Comparison of ENCODE assay signal across 25 cellular contexts in the genomic region with DNA sequence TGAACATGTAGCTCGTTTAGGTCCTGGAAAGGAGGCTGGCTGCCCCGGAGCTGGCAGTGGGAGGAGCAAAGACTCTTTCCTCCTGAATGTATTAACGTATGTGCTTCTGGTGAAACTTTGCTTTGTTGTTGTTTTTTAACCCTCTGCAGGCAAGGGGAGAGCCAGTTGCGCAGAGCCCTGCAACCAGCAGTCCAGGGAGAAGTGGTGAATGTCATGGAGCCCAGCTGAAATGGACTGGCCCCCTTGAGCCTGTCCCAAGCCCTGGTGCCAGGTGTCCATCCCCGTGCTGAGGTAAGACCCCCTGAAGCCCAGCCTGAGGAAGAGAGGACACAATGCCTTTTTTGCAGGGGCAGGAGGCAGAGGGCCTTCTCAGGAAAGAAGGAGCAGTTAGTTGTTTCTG. TPM values are rescaled to one million over a fixed set of nuclear protein-coding genes. Genes with fewer than 3 reads are reported as not detected.
DNase-seq lines count a peak whose midpoint lies in the region; ATAC-seq and TF ChIP-seq lines count a peak whose summit lies in the region.
"Had no signal": no experiment of that assay in that cellular context is flagged by ENCODE, and none has a peak within 500 bp of the region (broad histone marks: within the 10 kb centered on the region; RNA-seq: fewer than 3 reads in every experiment).

No MANE protein-coding gene starts in this region.

- H3K56ac ChIP-seq in H9 (ENCODE audit: insufficient read length, low read depth, low read length), result no peak overlapping the region

- no peaks in the 10 kb centered on the region for H3K79me1 ChIP-seq in H9 (ENCODE audit: insufficient read depth, low read depth, low read length, poor library complexity, severe bottlenecking)

- no CpG with 5 or more reads among the region's 5 CpGs for WGBS in H9 (ENCODE audit: extremely low coverage, insufficient read length, low lambda C conversion rate)

- CTCF ChIA-PET in activated CD4-positive, alpha-beta memory T cell treated with anti-CD3 and anti-CD28 coated beads for 36 hours (lab: Charles Lee), result interaction anchor here (0.9 to 3.0 kb wide), 2 partner anchors 114 to 115 kb away, joined by 3 to 11 read pairs; no protein-coding TSS in a partner anchor
- CTCF ChIA-PET in activated CD4-positive, alpha-beta memory T cell treated with anti-CD3 and anti-CD28 coated beads, Interleukin-2, amount 10 ng/mL, durations not matched to agents 7 days and 5 days (lab: Charles Lee), result interaction anchor here (2.0 kb wide), 1 partner anchor 114 kb away, joined by 8 read pairs; no protein-coding TSS in a partner anchor
- CTCF ChIA-PET in PC-9 (lab: Charles Lee), result no interaction called here

- peak overlapping the region; percentile 88 for H3K27ac ChIP-seq in H9 (ENCODE audit: insufficient read length, low read depth, low read length)
- no peak overlapping the region for H3K27ac ChIP-seq in PC-9
- H3K27ac ChIP-seq: cardiac muscle cell, KMS-11 had no signal

- H4K8ac ChIP-seq in H9 (replicated peaks; ENCODE audit: insufficient read length, low read depth, low read length), result no peak overlapping the region

- no peak overlapping the region for H3K14ac ChIP-seq in H9 (ENCODE audit: insufficient read depth, low read length)

- H3K4me2 ChIP-seq in H9 (ENCODE audit: insufficient read depth, insufficient read length, low read length), result peak overlapping the region; percentile 9
- H3K4me2 ChIP-seq in PC-9, result no peak overlapping the region
- H3K4me2 ChIP-seq: KMS-11 had no signal

- no peak overlapping the region for H3K4ac ChIP-seq in H9 (ENCODE audit: low read depth, low read length)

- H2AFZ ChIP-seq in H9 (ENCODE audit: low read length), result no peak overlapping the region
- no peak overlapping the region for H2AFZ ChIP-seq in PC-9

- no peak overlapping the region for H2AK5ac ChIP-seq in H9 (ENCODE audit: insufficient read length, low read length)

- H3K9me2 ChIP-seq in PC-9 (ENCODE audit: insufficient read depth), result no peaks in the 10 kb centered on the region

- H2BK120ac ChIP-seq in H9 (ENCODE audit: low read depth, low read length, poor library complexity, severe bottlenecking), result no peak overlapping the region

- H2BK20ac ChIP-seq in H9 (ENCODE audit: low read depth, low read length, poor library complexity, severe bottlenecking), result no peak overlapping the region

- H3K36me3 Mint-ChIP-seq in activated CD4-positive, alpha-beta memory T cell treated with anti-CD3 and anti-CD28 coated beads for 36 hours, result peaks cover 40% of the 10 kb centered on the region
- peaks cover 72% of the 10 kb centered on the region for H3K36me3 Mint-ChIP-seq in activated CD4-positive, alpha-beta memory T cell treated with anti-CD3 and anti-CD28 coated beads, Interleukin-2, amount 10 ng/mL, durations not matched to agents 7 days and 5 days (ENCODE audit: low read depth)
- H3K36me3 Mint-ChIP-seq in H9 (ENCODE audit: insufficient read depth in 1 of 3, low read depth in 3 of 3), result peaks cover 22 to 58% (median 40%) of the 10 kb centered on the region in 3 experiments
- H3K36me3 Mint-ChIP-seq in effector memory CD8-positive, alpha-beta T cell (ENCODE audit: insufficient read depth), result peaks cover 37% of the 10 kb centered on the region
- H3K36me3 Mint-ChIP-seq in neural crest cell (ENCODE audit: low read depth), result peaks cover 17% of the 10 kb centered on the region

- intact Hi-C loops in activated CD4-positive, alpha-beta memory T cell treated with anti-CD3 and anti-CD28 coated beads for 36 hours (cut with micrococcal nuclease), result no loop called here
- intact Hi-C loops in PC-9 (cut with micrococcal nuclease; ENCODE audit: unreplicated experiment), result no loop called here

- H3K9me3 ChIP-seq in H9 (ENCODE audit: control insufficient read depth, low read depth, low read length) (no peaks in the 10 kb centered on the region), PC-9 (ENCODE audit: insufficient read depth, low read depth) (no peaks in the 10 kb centered on the region)
- H3K9me3 ChIP-seq: mucosa of descending colon, tibial nerve had no signal

- H4K20me1 ChIP-seq in H9 (ENCODE audit: control insufficient read depth, insufficient read depth, insufficient read length) (no peaks in the 10 kb centered on the region), PC-9 (ENCODE audit: insufficient read depth) (no peaks in the 10 kb centered on the region)

- H3K27me3 ChIP-seq in H9 (ENCODE audit: insufficient read depth, low read length) (no peaks in the 10 kb centered on the region), PC-9 (ENCODE audit: insufficient read depth, low read depth) (no peaks in the 10 kb centered on the region)
- H3K27me3 ChIP-seq: cardiac muscle cell, tibial nerve had no signal

- peaks cover 74% of the 10 kb centered on the region for H3K4me1 Mint-ChIP-seq in activated CD4-positive, alpha-beta memory T cell treated with anti-CD3 and anti-CD28 coated beads for 36 hours (ENCODE audit: low read depth)
- H3K4me1 Mint-ChIP-seq in activated CD4-positive, alpha-beta memory T cell treated with anti-CD3 and anti-CD28 coated beads, Interleukin-2, amount 10 ng/mL, durations not matched to agents 7 days and 5 days, result peaks cover 43% of the 10 kb centered on the region
- H3K4me1 Mint-ChIP-seq in H9 (peaks cover 77 to 79% of the 10 kb centered on the region in 2 experiments), neural crest cell (peaks cover 45% of the 10 kb centered on the region)
- peaks cover 44 to 57% of the 10 kb centered on the region in 2 donors for H3K4me1 Mint-ChIP-seq in effector memory CD8-positive, alpha-beta T cell (ENCODE audit: low read depth in 2 of 2)

- no peaks in the 10 kb centered on the region for H3F3A ChIP-seq in PC-9 (ENCODE audit: insufficient read depth, low read depth)

- H3K18ac ChIP-seq in H9 (ENCODE audit: insufficient read length, low read depth, low read length), result peak overlapping the region; percentile 8

- no peak overlapping the region for H3K9ac ChIP-seq in H9 (ENCODE audit: extremely low read depth, insufficient read length, low read length)
- H3K9ac ChIP-seq: KMS-11 had no signal

- no peak overlapping the region for H2BK15ac ChIP-seq in H9 (ENCODE audit: low read depth, low read length)

- H3K36me3 ChIP-seq in PC-9 (ENCODE audit: low read depth), result 0 out of 2 replicates have a peak, but pooled peaks cover 2% of the 10 kb centered on the region

- POLR2A ChIA-PET in activated CD4-positive, alpha-beta memory T cell treated with anti-CD3 and anti-CD28 coated beads for 36 hours (lab: Charles Lee), result interaction anchor here (1.1 kb wide), 1 partner anchor 11 kb away, joined by 3 read pairs; no protein-coding TSS in a partner anchor
- POLR2A ChIA-PET in activated CD4-positive, alpha-beta memory T cell treated with anti-CD3 and anti-CD28 coated beads, Interleukin-2, amount 10 ng/mL, durations not matched to agents 7 days and 5 days (lab: Charles Lee), result interaction anchor here (2.8 kb wide), 1 partner anchor 32 kb away, joined by 10 read pairs; no protein-coding TSS in a partner anchor
- POLR2A ChIA-PET in PC-9 (lab: Charles Lee; ENCODE audit: unreplicated experiment), result no interaction called here

- no peaks in the 10 kb centered on the region for H3K27me3 Mint-ChIP-seq in activated CD4-positive, alpha-beta memory T cell treated with anti-CD3 and anti-CD28 coated beads for 36 hours
- no peaks in the 10 kb centered on the region for H3K27me3 Mint-ChIP-seq in activated CD4-positive, alpha-beta memory T cell treated with anti-CD3 and anti-CD28 coated beads, Interleukin-2, amount 10 ng/mL, durations not matched to agents 7 days and 5 days
- no peaks in the 10 kb centered on the region for H3K27me3 Mint-ChIP-seq in H9 (ENCODE audit: low read depth)
- H3K27me3 Mint-ChIP-seq in effector memory CD8-positive, alpha-beta T cell, result no peaks in the 10 kb centered on the region
- no peaks in the 10 kb centered on the region for H3K27me3 Mint-ChIP-seq in neural crest cell (ENCODE audit: low read depth)
- H3K27me3 Mint-ChIP-seq: activated CD4-positive, alpha-beta T cell treated with anti-CD3 and anti-CD28 coated beads, Interleukin-2, amount 10 ng/mL, durations not matched to agents 24 days and 14 days had no signal

- no peaks in the 10 kb centered on the region for H3K9me3 Mint-ChIP-seq in activated CD4-positive, alpha-beta memory T cell treated with anti-CD3 and anti-CD28 coated beads for 36 hours
- no peaks in the 10 kb centered on the region for H3K9me3 Mint-ChIP-seq in activated CD4-positive, alpha-beta memory T cell treated with anti-CD3 and anti-CD28 coated beads, Interleukin-2, amount 10 ng/mL, durations not matched to agents 7 days and 5 days
- H3K9me3 Mint-ChIP-seq in H9, result no peaks in the 10 kb centered on the region
- H3K9me3 Mint-ChIP-seq in effector memory CD8-positive, alpha-beta T cell, result no peaks in the 10 kb centered on the region
- H3K9me3 Mint-ChIP-seq in neural crest cell, result no peaks in the 10 kb centered on the region
- H3K9me3 Mint-ChIP-seq: activated CD4-positive, alpha-beta T cell treated with anti-CD3 and anti-CD28 coated beads, Interleukin-2, amount 10 ng/mL, durations not matched to agents 24 days and 14 days; HFFc6 had no signal

- H2BK12ac ChIP-seq in H9 (ENCODE audit: insufficient read length, low read depth, low read length), result no peak overlapping the region

- no peaks in the 10 kb centered on the region for H3K23me2 ChIP-seq in H9 (ENCODE audit: insufficient read length, low read depth, low read length, poor library complexity, severe bottlenecking)

- H2BK5ac ChIP-seq in H9 (ENCODE audit: insufficient read length, low read length), result no peak overlapping the region

- H3K79me2 ChIP-seq in H9 (ENCODE audit: insufficient read depth, low read length) (no peaks in the 10 kb centered on the region; the same call in 1 of the 2 replicates), PC-9 (ENCODE audit: low read depth) (no peaks in the 10 kb centered on the region)

- H3K23ac ChIP-seq in H9 (ENCODE audit: insufficient read length, low read depth, low read length), result no peak overlapping the region

- H3T11ph ChIP-seq in H9 (ENCODE audit: low read length), result no peak overlapping the region

- H3K27ac Mint-ChIP-seq in activated CD4-positive, alpha-beta memory T cell treated with anti-CD3 and anti-CD28 coated beads for 36 hours, result peak overlapping the region; percentile 16
- H3K27ac Mint-ChIP-seq in activated CD4-positive, alpha-beta memory T cell treated with anti-CD3 and anti-CD28 coated beads, Interleukin-2, amount 10 ng/mL, durations not matched to agents 7 days and 5 days, result no peak overlapping the region
- H3K27ac Mint-ChIP-seq in H9 (peak overlapping the region; percentile 84 to 98 (median 96)), neural crest cell (ENCODE audit: unreplicated experiment) (peak overlapping the region; percentile 52)
- peak overlapping the region; percentile 10 to 62 for H3K27ac Mint-ChIP-seq in effector memory CD8-positive, alpha-beta T cell
- H3K27ac Mint-ChIP-seq: activated CD4-positive, alpha-beta T cell treated with anti-CD3 and anti-CD28 coated beads, Interleukin-2, amount 10 ng/mL, durations not matched to agents 24 days and 14 days; HFFc6 had no signal

- no peak overlapping the region for H3K4me3 ChIP-seq in PC-9
- H3K4me3 ChIP-seq: cardiac muscle cell, mucosa of descending colon, tibial nerve had no signal

- no peak for DNase-seq in activated CD4-positive, alpha-beta memory T cell treated with anti-CD3 and anti-CD28 coated beads for 36 hours
- no peak for DNase-seq in activated CD4-positive, alpha-beta memory T cell treated with anti-CD3 and anti-CD28 coated beads, Interleukin-2, amount 10 ng/mL, durations not matched to agents 7 days and 5 days
- DNase-seq in H9 (peak; percentile 44), neural crest cell (ENCODE audit: low read depth, low spot score) (no peak), PC-9 (no peak), putamen (ENCODE audit: low spot score) (no peak), pons (ENCODE audit: low spot score) (no peak)
- no peak for DNase-seq in effector memory CD8-positive, alpha-beta T cell
- DNase-seq: 8988T; activated CD4-positive, alpha-beta T cell treated with anti-CD3 and anti-CD28 coated beads, Interleukin-2, amount 10 ng/mL, durations not matched to agents 24 days and 14 days; activated CD8-positive, alpha-beta memory T cell treated with anti-CD3 and anti-CD28 coated beads, Interleukin-2, amount 50 U/mL, for 48 hours; activated gamma-delta T cell treated with Interleukin-2 at 50 U/mL for 16 hours; AML-193; amniotic stem cell; HFFc6; mucosa of descending colon; NCI-H1694; NCI-H526 treated with DMSO at 0.1 percent for 48 hours; nucleus accumbens; SHP77 treated with DMSO at 0.1 percent for 48 hours; stimulated activated CD4-positive, alpha-beta T cell treated with anti-CD3 and anti-CD28 coated beads, Interleukin-2, amount 100 ng/mL, for 48 hours; stimulated activated naive CD8-positive, alpha-beta T cell treated with anti-CD3 and anti-CD28 coated beads, Interleukin-15, Interleukin-2, amounts not matched to agents 100 U/mL and 50 U/mL, for 24 hours had no signal

- H4K5ac ChIP-seq in H9 (ENCODE audit: insufficient read length, low read depth, low read length), result peak overlapping the region; percentile 13

- no peak overlapping the region for H3K4me3 Mint-ChIP-seq in activated CD4-positive, alpha-beta memory T cell treated with anti-CD3 and anti-CD28 coated beads for 36 hours
- no peak overlapping the region for H3K4me3 Mint-ChIP-seq in activated CD4-positive, alpha-beta memory T cell treated with anti-CD3 and anti-CD28 coated beads, Interleukin-2, amount 10 ng/mL, durations not matched to agents 7 days and 5 days
- peak overlapping the region in 1 of 2 experiments; percentile 56; a peak in 1 of 5 replicates for H3K4me3 Mint-ChIP-seq in H9
- H3K4me3 Mint-ChIP-seq in effector memory CD8-positive, alpha-beta T cell, result no peak overlapping the region
- H3K4me3 Mint-ChIP-seq in neural crest cell, result no peak overlapping the region
- H3K4me3 Mint-ChIP-seq: activated CD4-positive, alpha-beta T cell treated with anti-CD3 and anti-CD28 coated beads, Interleukin-2, amount 10 ng/mL, durations not matched to agents 24 days and 14 days; HFFc6 had no signal

- no peak for ATAC-seq in effector memory CD8-positive, alpha-beta T cell (replicated peaks)
- ATAC-seq: mucosa of descending colon; stimulated activated naive CD8-positive, alpha-beta T cell treated with anti-CD3 and anti-CD28 coated beads, Interleukin-15, Interleukin-2, amounts not matched to agents 100 U/mL and 50 U/mL, for 24 hours had no signal

- H3K4me1 ChIP-seq in H9 (ENCODE audit: insufficient read depth, low read length), result peaks cover 17% of the 10 kb centered on the region; the same call in 1 of the 2 replicates
- H3K4me1 ChIP-seq in PC-9 (replicated peaks; ENCODE audit: insufficient read depth), result no peaks in the 10 kb centered on the region

- H4K91ac ChIP-seq in H9 (ENCODE audit: insufficient read length, low read depth, low read length), result no peak overlapping the region

- no TSS peak for BruUV-seq in PC-9 (replicated peaks; lab: Mats Ljungman, UMichigan)

- TF ChIP-seq CTCF in H9 (conservative IDR thresholded peaks at IDR 0.05) (no peak), neural crest cell (conservative IDR thresholded peaks at IDR 0.05) (no peak), PC-9 (conservative IDR thresholded peaks at IDR 0.05) (no peak)

RNA-seq across cellular contexts. Expression of gene ST6GAL1, which starts 33.3 kb away (rescaled TPM):
- total RNA-seq in activated CD4-positive, alpha-beta memory T cell treated with anti-CD3 and anti-CD28 coated beads for 36 hours, result 100 to 1,000 TPM in 1 of 2 experiments, 10 to 100 TPM in 1; 99.9 to 113 TPM
- total RNA-seq in activated CD4-positive, alpha-beta memory T cell treated with anti-CD3 and anti-CD28 coated beads, Interleukin-2, amount 10 ng/mL, durations not matched to agents 7 days and 5 days, result 100 to 1,000 TPM; 116 to 128 TPM
- 139 and 141 TPM in 2 replicates for total RNA-seq in H9 (2021)
- total RNA-seq in neural crest cell, result 32.6 and 35.1 TPM in 2 replicates
- 25.6 and 41.4 TPM in 2 replicates for total RNA-seq in PC-9 (2021)
